28 cellular contexts compared by ENCODE assay signal in the genomic region with DNA sequence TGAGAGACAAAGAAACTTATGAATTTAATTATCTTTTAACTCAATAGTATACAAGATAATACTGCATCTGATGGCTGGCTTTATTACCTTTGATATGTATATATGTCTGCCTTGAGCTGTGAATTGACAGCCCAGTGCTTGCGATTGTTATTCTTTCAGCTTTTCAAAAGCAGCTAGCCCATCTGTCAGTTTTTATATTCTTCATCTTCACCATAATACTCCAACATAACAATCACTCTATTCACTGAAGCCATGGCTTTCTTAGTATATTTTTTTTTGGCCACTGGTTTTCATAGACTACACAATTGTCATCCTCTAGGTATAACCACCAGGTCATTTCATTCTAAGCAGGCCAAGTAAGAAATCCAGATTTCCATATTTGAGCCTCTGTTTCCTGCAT.
"Had no signal": no experiment of that assay in that cellular context is flagged by ENCODE, and none has a peak within 500 bp of the region (broad histone marks: within the 10 kb centered on the region; RNA-seq: fewer than 3 reads in every experiment).

No MANE protein-coding gene starts in this region.

- H3K79me2 ChIP-seq: parathyroid adenoma had no signal

- H3K9me3 Mint-ChIP-seq: nephron; neural progenitor cell; stimulated activated naive B cell treated with anti-CD40 and anti-IgM and Interleukin-4, amounts not matched to agents 10 μg/mL and 1 μg/mL and 100 μg/mL, for 72 hours had no signal

- H3K27me3 Mint-ChIP-seq: naive thymus-derived CD4-positive, alpha-beta T cell; progenitor cell of endocrine pancreas; stimulated activated naive B cell treated with anti-CD40 and anti-IgM and Interleukin-4, amounts not matched to agents 10 μg/mL and 1 μg/mL and 100 μg/mL, for 72 hours; stimulated activated naive CD8-positive, alpha-beta T cell treated with anti-CD3 and anti-CD28 coated beads, Interleukin-15, Interleukin-2, amounts not matched to agents 100 ng/mL and 50 ng/mL, for 24 hours had no signal

- H3K36me3 Mint-ChIP-seq: naive thymus-derived CD4-positive, alpha-beta T cell; natural killer cell; neural progenitor cell; stimulated activated effector memory CD8-positive, alpha-beta T cell treated with anti-CD3 and anti-CD28 coated beads, Interleukin-12 subunit alpha, Interleukin-12 subunit beta, amount 100 ng/mL, for 72 hours; stimulated activated naive B cell treated with anti-CD40 and anti-IgM and Interleukin-4, amounts not matched to agents 10 μg/mL and 1 μg/mL and 100 μg/mL, for 72 hours had no signal

- H3K36me3 ChIP-seq: neural progenitor cell, ovary, right lobe of liver, sigmoid colon, stomach, thoracic aorta, thyroid gland, tibial nerve, upper lobe of left lung, vagina had no signal

- ATAC-seq: naive thymus-derived CD4-positive, alpha-beta T cell; natural killer cell; right cardiac atrium; right lobe of liver; stimulated activated effector memory CD8-positive, alpha-beta T cell treated with anti-CD3 and anti-CD28 coated beads, Interleukin-12 subunit alpha, Interleukin-12 subunit beta, amount 100 ng/mL, for 72 hours; stimulated activated naive B cell treated with anti-CD40 and anti-IgM and Interleukin-4, amounts not matched to agents 10 μg/mL and 1 μg/mL and 100 μg/mL, for 72 hours had no signal

- H3K27me3 ChIP-seq: neural progenitor cell, right lobe of liver, sigmoid colon, stomach, thyroid gland, tibial nerve, upper lobe of left lung, vagina had no signal

- H3K4me3 ChIP-seq: neural progenitor cell, ovary, right lobe of liver, sigmoid colon, stomach, thoracic aorta, thyroid gland, tibial nerve, upper lobe of left lung, vagina had no signal

- H3K9ac ChIP-seq: neural progenitor cell, parathyroid adenoma had no signal

- H3K4me1 ChIP-seq: neural progenitor cell, parathyroid adenoma, right lobe of liver, sigmoid colon, stomach, thyroid gland, tibial nerve, upper lobe of left lung, vagina had no signal

- H3K27ac ChIP-seq: neural progenitor cell, ovary, parathyroid adenoma, right lobe of liver, sigmoid colon, stomach, thoracic aorta, thyroid gland, tibial nerve, upper lobe of left lung, vagina had no signal

- DNase-seq: naive thymus-derived CD4-positive, alpha-beta T cell; natural killer cell; occipital lobe; ovary; posterior cingulate gyrus; right cardiac atrium; right lobe of liver; sigmoid colon; small intestine; stimulated activated CD4-positive, alpha-beta T cell treated with anti-CD3 and anti-CD28 coated beads, Interleukin-15, amount 100 ng/mL, for 24 hours; stimulated activated CD4-positive, alpha-beta T cell treated with anti-CD3 and anti-CD28 coated beads, Interleukin-2, amount 100 ng/mL, for 24 hours; stimulated activated CD4-positive, alpha-beta T cell treated with anti-CD3 and anti-CD28 coated beads, Interleukin-2, amount 100 ng/mL, for 48 hours; stimulated activated CD4-positive, alpha-beta T cell treated with anti-CD3 and anti-CD28 coated beads, Interleukin-4, amount 100 ng/mL, for 24 hours; stimulated activated naive B cell treated with anti-CD40 and anti-IgM and Interleukin-4, amounts not matched to agents 10 μg/mL and 1 μg/mL and 100 μg/mL, for 72 hours; stimulated activated naive CD4-positive, alpha-beta T cell treated with Interleukin-2 at 50 U/mL for 16 hours; stomach; thyroid gland; trophoblast cell; upper lobe of left lung had no signal

- H3K4me1 Mint-ChIP-seq: naive thymus-derived CD4-positive, alpha-beta T cell; natural killer cell; nephron; neural progenitor cell; stimulated activated effector memory CD8-positive, alpha-beta T cell treated with anti-CD3 and anti-CD28 coated beads, Interleukin-12 subunit alpha, Interleukin-12 subunit beta, amount 100 ng/mL, for 72 hours; stimulated activated naive B cell treated with anti-CD40 and anti-IgM and Interleukin-4, amounts not matched to agents 10 μg/mL and 1 μg/mL and 100 μg/mL, for 72 hours had no signal

- H3K4me2 ChIP-seq: neural progenitor cell had no signal

- H3K4me3 Mint-ChIP-seq: naive thymus-derived CD4-positive, alpha-beta T cell; natural killer cell; nephron; neural progenitor cell; stimulated activated effector memory CD8-positive, alpha-beta T cell treated with anti-CD3 and anti-CD28 coated beads, Interleukin-12 subunit alpha, Interleukin-12 subunit beta, amount 100 ng/mL, for 72 hours; stimulated activated naive B cell treated with anti-CD40 and anti-IgM and Interleukin-4, amounts not matched to agents 10 μg/mL and 1 μg/mL and 100 μg/mL, for 72 hours; stimulated activated naive CD8-positive, alpha-beta T cell treated with anti-CD3 and anti-CD28 coated beads, Interleukin-15, Interleukin-2, amounts not matched to agents 100 ng/mL and 50 ng/mL, for 24 hours had no signal

- H3K27ac Mint-ChIP-seq: naive thymus-derived CD4-positive, alpha-beta T cell; natural killer cell; nephron; neural progenitor cell; progenitor cell of endocrine pancreas; stimulated activated effector memory CD8-positive, alpha-beta T cell treated with anti-CD3 and anti-CD28 coated beads, Interleukin-12 subunit alpha, Interleukin-12 subunit beta, amount 100 ng/mL, for 72 hours; stimulated activated naive B cell treated with anti-CD40 and anti-IgM and Interleukin-4, amounts not matched to agents 10 μg/mL and 1 μg/mL and 100 μg/mL, for 72 hours; stimulated activated naive CD8-positive, alpha-beta T cell treated with anti-CD3 and anti-CD28 coated beads, Interleukin-15, Interleukin-2, amounts not matched to agents 100 ng/mL and 50 ng/mL, for 24 hours had no signal

- H2AFZ ChIP-seq: neural progenitor cell, parathyroid adenoma had no signal

- H3K9me3 ChIP-seq: ovary, right lobe of liver, sigmoid colon, stomach, thoracic aorta, thyroid gland, tibial nerve, upper lobe of left lung, vagina had no signal
